1 cellular context compared by ENCODE assay signal in genomic region chr1:75053207-75053606, GRCh38.
TF ChIP-seq lines count a peak whose summit lies in the region.

No MANE protein-coding gene starts in this region.

TF ChIP-seq in K562, 482 proteins besides CTCF, POLR2A, EP300 and RAD21 (continued from another document):
- TF ChIP-seq, protein P1, sequence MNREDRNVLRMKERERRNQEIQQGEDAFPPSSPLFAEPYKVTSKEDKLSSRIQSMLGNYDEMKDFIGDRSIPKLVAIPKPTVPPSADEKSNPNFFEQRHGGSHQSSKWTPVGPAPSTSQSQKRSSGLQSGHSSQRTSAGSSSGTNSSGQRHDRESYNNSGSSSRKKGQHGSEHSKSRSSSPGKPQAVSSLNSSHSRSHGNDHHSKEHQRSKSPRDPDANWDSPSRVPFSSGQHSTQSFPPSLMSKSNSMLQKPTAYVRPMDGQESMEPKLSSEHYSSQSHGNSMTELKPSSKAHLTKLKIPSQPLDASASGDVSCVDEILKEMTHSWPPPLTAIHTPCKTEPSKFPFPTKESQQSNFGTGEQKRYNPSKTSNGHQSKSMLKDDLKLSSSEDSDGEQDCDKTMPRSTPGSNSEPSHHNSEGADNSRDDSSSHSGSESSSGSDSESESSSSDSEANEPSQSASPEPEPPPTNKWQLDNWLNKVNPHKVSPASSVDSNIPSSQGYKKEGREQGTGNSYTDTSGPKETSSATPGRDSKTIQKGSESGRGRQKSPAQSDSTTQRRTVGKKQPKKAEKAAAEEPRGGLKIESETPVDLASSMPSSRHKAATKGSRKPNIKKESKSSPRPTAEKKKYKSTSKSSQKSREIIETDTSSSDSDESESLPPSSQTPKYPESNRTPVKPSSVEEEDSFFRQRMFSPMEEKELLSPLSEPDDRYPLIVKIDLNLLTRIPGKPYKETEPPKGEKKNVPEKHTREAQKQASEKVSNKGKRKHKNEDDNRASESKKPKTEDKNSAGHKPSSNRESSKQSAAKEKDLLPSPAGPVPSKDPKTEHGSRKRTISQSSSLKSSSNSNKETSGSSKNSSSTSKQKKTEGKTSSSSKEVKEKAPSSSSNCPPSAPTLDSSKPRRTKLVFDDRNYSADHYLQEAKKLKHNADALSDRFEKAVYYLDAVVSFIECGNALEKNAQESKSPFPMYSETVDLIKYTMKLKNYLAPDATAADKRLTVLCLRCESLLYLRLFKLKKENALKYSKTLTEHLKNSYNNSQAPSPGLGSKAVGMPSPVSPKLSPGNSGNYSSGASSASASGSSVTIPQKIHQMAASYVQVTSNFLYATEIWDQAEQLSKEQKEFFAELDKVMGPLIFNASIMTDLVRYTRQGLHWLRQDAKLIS (CRISPR knock-in tag; IDR thresholded peaks at IDR 0.05) = no peak
- TF ChIP-seq SREBF1 (IDR thresholded peaks at IDR 0.05; ENCODE audit: borderline replicate concordance, low read depth, low read length) (no peak), NR1H2 (CRISPR knock-in tag; IDR thresholded peaks at IDR 0.05) (no peak), RHOXF2B (CRISPR knock-in tag; conservative IDR thresholded peaks at IDR 0.05) (no peak)
